Comparison of ENCODE assay signal across 20 cellular contexts in genomic region chr13:112994781-112995355, GRCh38.
"Had no signal": no experiment of that assay in that cellular context is flagged by ENCODE, and none has a peak within 500 bp of the region (broad histone marks: within the 10 kb centered on the region; RNA-seq: fewer than 3 reads in every experiment).

No MANE protein-coding gene starts in this region.

- H3K9me3 ChIP-seq: adrenal gland, ascending aorta, heart right ventricle, tibial artery had no signal

- H3K27me3 ChIP-seq: adrenal gland, ascending aorta, brain microvascular endothelial cell had no signal

- ATAC-seq: activated T-cell treated with anti-CD3 and anti-CD28 coated beads, Interleukin-2, amount 50 U/mL, for 4 hours; T-cell had no signal

- H3K4me1 ChIP-seq: adrenal gland, ascending aorta had no signal

- H3K36me3 Mint-ChIP-seq: activated naive CD8-positive, alpha-beta T cell had no signal

- H3K27me3 Mint-ChIP-seq: progenitor cell of endocrine pancreas; stimulated activated naive CD8-positive, alpha-beta T cell treated with anti-CD3 and anti-CD28 coated beads, Interleukin-15, Interleukin-2, amounts not matched to agents 100 ng/mL and 50 ng/mL, for 24 hours had no signal

- H3K36me3 ChIP-seq: adrenal gland, ascending aorta, brain microvascular endothelial cell, tibial artery had no signal

- H3K4me3 Mint-ChIP-seq: activated naive CD8-positive, alpha-beta T cell; activated T-cell treated with anti-CD3 and anti-CD28 coated beads, Interleukin-2, amount 50 U/mL, for 4 hours; stimulated activated naive CD8-positive, alpha-beta T cell treated with anti-CD3 and anti-CD28 coated beads, Interleukin-15, Interleukin-2, amounts not matched to agents 100 ng/mL and 50 ng/mL, for 24 hours; T-cell had no signal

- DNase-seq: activated CD8-positive, alpha-beta memory T cell treated with anti-CD3 and anti-CD28 coated beads for 24 hours; activated CD8-positive, alpha-beta memory T cell treated with anti-CD3 and anti-CD28 coated beads, Interleukin-2, amount 50 U/mL, for 4 hours; activated naive CD4-positive, alpha-beta T cell; activated T-cell treated with anti-CD3 and anti-CD28 coated beads, Interleukin-2, amount 50 U/mL, for 4 hours; adrenal gland; brain microvascular endothelial cell; dorsolateral prefrontal cortex; islet precursor cell; mesenchymal stem cell; naive B cell; stimulated activated CD4-positive, alpha-beta T cell treated with anti-CD3 and anti-CD28 coated beads, Interleukin-1b, Interleukin-23, amount 100 ng/mL, for 48 hours; T-cell; tibial artery had no signal

- H3K27ac ChIP-seq: adrenal gland, ascending aorta, brain microvascular endothelial cell, epithelial cell of prostate, heart right ventricle, tibial artery had no signal

- H3K9me3 Mint-ChIP-seq: activated T-cell treated with anti-CD3 and anti-CD28 coated beads, Interleukin-2, amount 50 U/mL, for 4 hours; activated T-helper 2 cell treated with anti-CD3 and anti-CD28 coated beads, Interferon-gamma antibody, Interleukin-2, Interleukin-4, amounts not matched to agents 10 μg/mL and 5 μg/mL and 100 μg/mL, durations not matched to agents 14 hours and 24 hours and 36 hours; stimulated activated naive CD8-positive, alpha-beta T cell treated with anti-CD3 and anti-CD28 coated beads, Interleukin-15, Interleukin-2, amounts not matched to agents 100 ng/mL and 50 ng/mL, for 24 hours; T-cell had no signal

- H3K4me3 ChIP-seq: adrenal gland, ascending aorta, dorsolateral prefrontal cortex, heart right ventricle, tibial artery had no signal

- H3K27ac Mint-ChIP-seq: activated naive CD8-positive, alpha-beta T cell; activated T-helper 2 cell treated with anti-CD3 and anti-CD28 coated beads, Interferon-gamma antibody, Interleukin-2, Interleukin-4, amounts not matched to agents 10 μg/mL and 5 μg/mL and 100 μg/mL, durations not matched to agents 14 hours and 24 hours and 36 hours; stimulated activated naive CD8-positive, alpha-beta T cell treated with anti-CD3 and anti-CD28 coated beads, Interleukin-15, Interleukin-2, amounts not matched to agents 100 ng/mL and 50 ng/mL, for 24 hours; T-cell had no signal
